In the genomic region with DNA sequence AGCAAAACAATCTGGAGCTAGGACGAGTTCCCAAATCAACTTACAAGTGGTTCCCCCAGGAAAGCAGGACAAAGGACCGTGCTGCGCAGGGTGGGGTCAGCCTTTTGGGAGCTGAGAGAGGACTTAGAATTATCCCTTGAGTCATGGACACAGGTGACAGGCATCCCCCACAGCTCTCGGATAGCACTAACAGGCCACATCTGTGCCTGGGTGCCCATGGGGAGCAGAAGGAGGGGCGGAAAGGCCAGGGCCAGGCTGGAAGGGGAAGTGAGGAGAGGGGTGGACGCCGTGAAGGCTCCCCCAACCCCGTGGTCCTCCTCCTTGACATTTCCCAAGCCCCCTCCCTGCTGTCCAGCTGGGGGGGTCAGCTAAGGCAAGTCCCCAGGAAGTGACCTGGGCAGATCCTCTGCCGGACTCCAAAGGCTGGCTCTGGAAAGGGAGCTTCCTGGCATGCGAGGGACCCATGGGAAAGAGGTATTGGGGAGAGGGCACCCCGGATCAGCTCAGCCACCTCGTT, we compare ENCODE assay signal across 17 cellular contexts. TPM values are rescaled to one million over a fixed set of nuclear protein-coding genes. Genes with fewer than 3 reads are reported as not detected.
DNase-seq lines count a peak whose midpoint lies in the region; ATAC-seq, FAIRE-seq and TF ChIP-seq lines count a peak whose summit lies in the region.
"Had no signal": no experiment of that assay in that cellular context is flagged by ENCODE, and none has a peak within 500 bp of the region (broad histone marks: within the 10 kb centered on the region; RNA-seq: fewer than 3 reads in every experiment).

No MANE protein-coding gene starts in this region.

- H3K9me3 ChIP-seq in mucosa of rectum (ENCODE audit: control insufficient read depth in 2 of 2, low read length in 2 of 2) (no peaks in the 10 kb centered on the region), suprapubic skin (no peaks in the 10 kb centered on the region), HAP-1 (no peaks in the 10 kb centered on the region; the same call in 1 of the 2 replicates)

- H3K36me3 Mint-ChIP-seq in T-cell: no peaks in the 10 kb centered on the region
- H3K36me3 Mint-ChIP-seq: naive thymus-derived CD4-positive, alpha-beta T cell had no signal

- H3K4me1 ChIP-seq in mucosa of rectum (ENCODE audit: control insufficient read depth in 2 of 2, insufficient read depth in 2 of 2, low read length in 2 of 2) (peaks cover 0 to 2% of the 10 kb centered on the region in 2 donors), suprapubic skin (peaks cover 57% of the 10 kb centered on the region), HAP-1 (no peaks in the 10 kb centered on the region)

- H3K9me3 Mint-ChIP-seq in T-cell: no peaks in the 10 kb centered on the region
- H3K9me3 Mint-ChIP-seq: activated T-cell treated with anti-CD3 and anti-CD28 coated beads, Interleukin-2, amount 50 U/mL, for 72 hours had no signal

- in situ Hi-C loops in HAP-1 (cut with MboI; ENCODE audit: low sequenced_read_pairs): no loop called here

- FAIRE-seq in GM12891 (lab: Jason Lieb, UNC): peak; percentile 45
- FAIRE-seq: keratinocyte had no signal

- H3K27ac ChIP-seq in adipose tissue (ENCODE audit: low read depth, low read length): peak overlapping the region; percentile 4
- peak overlapping the region; percentile 56 to 61 for H3K27ac ChIP-seq in mucosa of rectum (ENCODE audit: low read depth in 2 of 2, low read length in 2 of 2)
- peak overlapping the region; percentile 86 for H3K27ac ChIP-seq in suprapubic skin
- H3K27ac ChIP-seq: HL-60 had no signal

- no peaks in the 10 kb centered on the region for H3K4me1 Mint-ChIP-seq in T-cell
- H3K4me1 Mint-ChIP-seq: naive thymus-derived CD4-positive, alpha-beta T cell had no signal

- peaks cover 0 to 5% of the 10 kb centered on the region in 2 donors for H3K27me3 Mint-ChIP-seq in T-cell
- H3K27me3 Mint-ChIP-seq: B cell had no signal

- ATAC-seq in HG02884 (IDR thresholded peaks at IDR 0.05; ENCODE audit: unreplicated experiment) (no peak), T-cell (replicated peaks in 1 of 4) (no peak)
- ATAC-seq: activated T-cell treated with anti-CD3 and anti-CD28 coated beads, Interleukin-2, amount 50 U/mL, for 72 hours; GM23338; naive thymus-derived CD4-positive, alpha-beta T cell had no signal

- POLR2A ChIA-PET in T-cell (lab: Charles Lee): no interaction called here

- peak overlapping the region in 1 of 2 donors; percentile 1 for H3K9ac ChIP-seq in mucosa of rectum (ENCODE audit: low read depth in 1 of 2, low read length in 2 of 2)

- TF ChIP-seq POLR2A in GM12891 (IDR thresholded peaks at IDR 0.05; ENCODE audit: low read depth, low read length) (no peak), suprapubic skin (IDR thresholded peaks at IDR 0.05) (no peak)

- TF ChIP-seq CTCF in suprapubic skin (IDR thresholded peaks at IDR 0.05): no peak

- H3K4me3 ChIP-seq in mucosa of rectum (ENCODE audit: low read length in 2 of 2): no peak overlapping the region
- H3K4me3 ChIP-seq in suprapubic skin: no peak overlapping the region
- no peak overlapping the region for H3K4me3 ChIP-seq in HAP-1
- H3K4me3 ChIP-seq: GM23338 had no signal

- 44 to 60% (median 46%) methylated on average over 12 of the region's 12 CpGs for WGBS in adipose tissue, 3 donors
- WGBS in suprapubic skin: 60% methylated on average over 12 of the region's 12 CpGs

- DNase-seq in GM12891 (ENCODE audit: insufficient read length, low spot score) (no peak), suprapubic skin (ENCODE audit: low spot score in 2 of 2) (no peak), HAP-1 (ENCODE audit: low spot score in 2 of 2) (no peak), DMS79 (lab: John Stamatoyannopoulos, UW) (no peak), T-cell (no peak)
- DNase-seq: activated CD4-positive, alpha-beta T cell treated with anti-CD3 and anti-CD28 coated beads for 1 hour; activated T-cell treated with anti-CD3 and anti-CD28 coated beads, Interleukin-2, amount 50 U/mL, for 72 hours; foreskin melanocyte; naive thymus-derived CD4-positive, alpha-beta T cell; NCI-H2081 treated with DMSO at 0.1 percent for 48 hours had no signal

- TF ChIP-seq EP300 in suprapubic skin (IDR thresholded peaks at IDR 0.05): no peak

- H3K36me3 ChIP-seq in mucosa of rectum (ENCODE audit: control insufficient read depth in 2 of 2, insufficient read depth in 2 of 2, low read length in 2 of 2) (no peaks in the 10 kb centered on the region), suprapubic skin (no peaks in the 10 kb centered on the region), HAP-1 (replicated peaks) (no peaks in the 10 kb centered on the region)

- no peak overlapping the region for H3K27ac Mint-ChIP-seq in T-cell
- H3K27ac Mint-ChIP-seq: activated T-cell treated with anti-CD3 and anti-CD28 coated beads, Interleukin-2, amount 50 U/mL, for 72 hours; B cell; GM23338; naive thymus-derived CD4-positive, alpha-beta T cell had no signal

- CTCF ChIA-PET in T-cell (lab: Charles Lee): no interaction called here

- H3K27me3 ChIP-seq in mucosa of rectum (ENCODE audit: control insufficient read depth in 2 of 2, insufficient read depth in 2 of 2, low read length in 2 of 2): no peaks in the 10 kb centered on the region
- no peaks in the 10 kb centered on the region for H3K27me3 ChIP-seq in suprapubic skin
- H3K27me3 ChIP-seq in HAP-1 (ENCODE audit: low read depth): no peaks in the 10 kb centered on the region

- H3K4me3 Mint-ChIP-seq in T-cell: no peak overlapping the region
- H3K4me3 Mint-ChIP-seq: activated T-cell treated with anti-CD3 and anti-CD28 coated beads, Interleukin-2, amount 50 U/mL, for 72 hours; B cell; GM23338; naive thymus-derived CD4-positive, alpha-beta T cell had no signal

TF ChIP-seq in GM12891, 5 proteins besides CTCF, POLR2A, EP300 and RAD21:
- TF ChIP-seq POU2F2 (IDR thresholded peaks at IDR 0.05; ENCODE audit: low read depth, low read length) (no peak), SPI1 (IDR thresholded peaks at IDR 0.05; ENCODE audit: low read depth, low read length) (peak; percentile 28; the same call in 1 of the 2 replicates)
TF ChIP-seq in GM12891: peak in this region for 1.

RNA-seq across cellular contexts. Expression of gene A4GALT, which starts 31.6 kb away (rescaled TPM):
- 11.9 TPM for polyA plus RNA-seq in GM12891 (2012; ENCODE audit: low read depth, missing spikeins)
- 10 to 100 TPM in 2 of 3 donors, 1 to 10 TPM in 1; 5.3 to 55.2 (median 36.4) TPM for polyA plus RNA-seq in adipose tissue
- total RNA-seq in suprapubic skin (10 to 100 TPM in 2 of 4 donors, 1 to 10 TPM in 2; 6.7 to 11.6 (median 8.8) TPM), T-cell (under 1 TPM in 3 of 5 donors, not detected in 2; 0.26 to 0.60 (median 0.46) TPM)
- total RNA-seq: naive thymus-derived CD4-positive, alpha-beta T cell had no signal
- polyA plus RNA-seq: naive thymus-derived CD4-positive, alpha-beta T cell had no signal

Comparison
In these comparisons a context has a peak if more than half of its experiments do, and no peak if none do; other contexts are left out.
1. H3K27ac ChIP-seq: peak in every context shown above with its lines; median percentile 86 in suprapubic skin; 58 in mucosa of rectum; 4 in adipose tissue.
2. RNA of gene A4GALT, which starts 31.6 kb away (total RNA-seq): 6.7 to 11.6 TPM in suprapubic skin; 0.26 to 0.60 TPM in T-cell; every median in the first group is over 4 times any median in the second.